ENCODE assay signal across 21 cellular contexts in the genomic region with DNA sequence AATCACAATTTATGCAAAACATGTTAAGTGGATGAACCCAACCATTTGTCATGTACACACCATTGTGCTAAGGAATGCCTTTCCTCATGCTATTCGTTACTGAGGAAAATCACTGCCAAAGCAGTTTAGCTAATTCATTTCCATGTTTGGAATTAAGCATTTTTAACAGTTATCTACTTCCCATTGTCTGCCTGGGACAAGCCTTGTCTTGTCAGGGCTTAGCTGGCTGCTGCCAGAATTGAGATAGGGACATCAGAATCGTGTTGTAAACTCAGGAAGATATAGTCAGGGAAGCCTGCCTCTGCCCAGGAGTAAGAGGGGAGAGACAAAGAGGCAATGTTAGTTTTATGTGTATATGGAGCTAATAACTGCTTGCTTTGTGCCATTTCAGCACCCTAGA.
"Had no signal": no experiment of that assay in that cellular context is flagged by ENCODE, and none has a peak within 500 bp of the region (broad histone marks: within the 10 kb centered on the region; RNA-seq: fewer than 3 reads in every experiment).

No MANE protein-coding gene starts in this region.

- H3K4me1 ChIP-seq: psoas muscle, right lobe of liver, spleen, transverse colon had no signal

- H3K9me3 Mint-ChIP-seq: activated naive CD8-positive, alpha-beta T cell treated with anti-CD3 and anti-CD28 coated beads for 36 hours; activated T-cell treated with anti-CD3 and anti-CD28 coated beads, Interleukin-2, amount 50 U/mL, for 4 hours; T-helper 2 cell treated with Interferon-gamma antibody and Interleukin-4, amounts not matched to agents 5 μg/mL and 100 μg/mL, for 36 hours had no signal

- H3K36me3 ChIP-seq: right lobe of liver, spleen, transverse colon had no signal

- H3K4me3 Mint-ChIP-seq: activated CD8-positive, alpha-beta memory T cell treated with anti-CD3 and anti-CD28 coated beads, Interleukin-2, amount 10 ng/mL, durations not matched to agents 7 days and 5 days; activated naive CD8-positive, alpha-beta T cell treated with anti-CD3 and anti-CD28 coated beads for 36 hours; activated T-cell treated with anti-CD3 and anti-CD28 coated beads, Interleukin-2, amount 50 U/mL, for 4 hours; natural killer cell; T-helper 2 cell treated with Interferon-gamma antibody and Interleukin-4, amounts not matched to agents 5 μg/mL and 100 μg/mL, for 36 hours had no signal

- H3K4me1 Mint-ChIP-seq: activated CD8-positive, alpha-beta memory T cell treated with anti-CD3 and anti-CD28 coated beads, Interleukin-2, amount 10 ng/mL, durations not matched to agents 7 days and 5 days; activated naive CD8-positive, alpha-beta T cell treated with anti-CD3 and anti-CD28 coated beads for 36 hours had no signal

- H3K27me3 ChIP-seq: right lobe of liver, spleen, transverse colon had no signal

- H3K27me3 Mint-ChIP-seq: activated CD8-positive, alpha-beta memory T cell treated with anti-CD3 and anti-CD28 coated beads, Interleukin-2, amount 10 ng/mL, durations not matched to agents 7 days and 5 days had no signal

- H3K27ac ChIP-seq: epithelial cell of prostate, psoas muscle, right lobe of liver, spleen, transverse colon had no signal

- H3K36me3 Mint-ChIP-seq: activated CD8-positive, alpha-beta memory T cell treated with anti-CD3 and anti-CD28 coated beads, Interleukin-2, amount 10 ng/mL, durations not matched to agents 7 days and 5 days; activated naive CD8-positive, alpha-beta T cell treated with anti-CD3 and anti-CD28 coated beads for 36 hours; natural killer cell had no signal

- DNase-seq: activated CD4-positive, alpha-beta T cell treated with anti-CD3 and anti-CD28 coated beads for 1 hour; activated CD4-positive, alpha-beta T cell treated with anti-CD3 and anti-CD28 coated beads, Interleukin-2, amount 50 U/mL, for 48 hours; activated CD8-positive, alpha-beta memory T cell treated with anti-CD3 and anti-CD28 coated beads, Interleukin-2, amount 10 ng/mL, durations not matched to agents 7 days and 5 days; activated gamma-delta T cell; activated naive CD8-positive, alpha-beta T cell treated with anti-CD3 and anti-CD28 coated beads for 36 hours; activated T-cell treated with anti-CD3 and anti-CD28 coated beads, Interleukin-2, amount 50 U/mL, for 4 hours; cortex of kidney; effector CD8-positive, alpha-beta T cell; hippocampal formation; left cardiac atrium; natural killer cell; psoas muscle; right lobe of liver; spleen; stimulated activated CD4-positive, alpha-beta T cell treated with anti-CD3 and anti-CD28 coated beads, Interleukin-1b, Interleukin-23, amount 100 ng/mL, for 48 hours; stimulated activated naive CD4-positive, alpha-beta T cell; substantia nigra; transverse colon had no signal

- H3K27ac Mint-ChIP-seq: activated CD8-positive, alpha-beta memory T cell treated with anti-CD3 and anti-CD28 coated beads, Interleukin-2, amount 10 ng/mL, durations not matched to agents 7 days and 5 days; activated naive CD8-positive, alpha-beta T cell treated with anti-CD3 and anti-CD28 coated beads for 36 hours; natural killer cell; T-helper 2 cell treated with Interferon-gamma antibody and Interleukin-4, amounts not matched to agents 5 μg/mL and 100 μg/mL, for 36 hours had no signal

- H3K4me3 ChIP-seq: lung, psoas muscle, right lobe of liver, spleen, transverse colon had no signal

- H3K9me3 ChIP-seq: psoas muscle, right lobe of liver, spleen, transverse colon had no signal
